9 cellular contexts compared by ENCODE assay signal in genomic region chr2:29281585-29281984, GRCh38.
A peak's percentile ranks its signal among the peaks of the same experiment; 100 is the strongest.
DNase-seq lines count a peak whose midpoint lies in the region; ATAC-seq lines count a peak whose summit lies in the region.
"Had no signal": no experiment of that assay in that cellular context is flagged by ENCODE, and none has a peak within 500 bp of the region (broad histone marks: within the 10 kb centered on the region; RNA-seq: fewer than 3 reads in every experiment).

No MANE protein-coding gene starts in this region.

- no peak for ATAC-seq in GM18517 (IDR thresholded peaks at IDR 0.05; ENCODE audit: unreplicated experiment)
- ATAC-seq in HG03354 (IDR thresholded peaks at IDR 0.05; ENCODE audit: poor library complexity, severe bottlenecking, unreplicated experiment) = no peak

- peak; percentile 78 for DNase-seq in DMS 273 (lab: John Stamatoyannopoulos, UW; ENCODE audit: unreplicated experiment)
- peak; percentile 50 for DNase-seq in NCI-H1092 (lab: John Stamatoyannopoulos, UW)
- peak; percentile 98 for DNase-seq in astrocyte of the hippocampus (ENCODE audit: low read depth, low spot score)
- peak; percentile 73 for DNase-seq in midbrain (lab: John Stamatoyannopoulos, UW)
- no peak for DNase-seq in NCI-H1694 treated with DMSO at 0.1 percent for 48 hours (lab: John Stamatoyannopoulos, UW)
- no peak for DNase-seq in stimulated activated CD4-positive, alpha-beta T cell treated with anti-CD3 and anti-CD28 coated beads, Interleukin-4, amount 100 ng/mL, for 24 hours
- DNase-seq: SW 1271 had no signal

Comparison
In these comparisons a context has a peak if more than half of its experiments do, and no peak if none do; other contexts are left out.
1. DNase-seq: peak in DMS 273 (single experiment), NCI-H1092 (single experiment), astrocyte of the hippocampus (single experiment) and midbrain (single experiment); none in NCI-H1694 treated with DMSO at 0.1 percent for 48 hours (single experiment) and stimulated activated CD4-positive, alpha-beta T cell treated with anti-CD3 and anti-CD28 coated beads, Interleukin-4, amount 100 ng/mL, for 24 hours (single experiment).